In genomic region chr10:124550305-124551034, GRCh38 we compare ENCODE assay signal across 1 cellular context.
TF ChIP-seq lines count a peak whose summit lies in the region.

No MANE protein-coding gene starts in this region.

TF ChIP-seq in GM12878, 131 proteins besides CTCF, POLR2A, EP300 and RAD21 (continued from another document):
- TF ChIP-seq, protein P1, sequence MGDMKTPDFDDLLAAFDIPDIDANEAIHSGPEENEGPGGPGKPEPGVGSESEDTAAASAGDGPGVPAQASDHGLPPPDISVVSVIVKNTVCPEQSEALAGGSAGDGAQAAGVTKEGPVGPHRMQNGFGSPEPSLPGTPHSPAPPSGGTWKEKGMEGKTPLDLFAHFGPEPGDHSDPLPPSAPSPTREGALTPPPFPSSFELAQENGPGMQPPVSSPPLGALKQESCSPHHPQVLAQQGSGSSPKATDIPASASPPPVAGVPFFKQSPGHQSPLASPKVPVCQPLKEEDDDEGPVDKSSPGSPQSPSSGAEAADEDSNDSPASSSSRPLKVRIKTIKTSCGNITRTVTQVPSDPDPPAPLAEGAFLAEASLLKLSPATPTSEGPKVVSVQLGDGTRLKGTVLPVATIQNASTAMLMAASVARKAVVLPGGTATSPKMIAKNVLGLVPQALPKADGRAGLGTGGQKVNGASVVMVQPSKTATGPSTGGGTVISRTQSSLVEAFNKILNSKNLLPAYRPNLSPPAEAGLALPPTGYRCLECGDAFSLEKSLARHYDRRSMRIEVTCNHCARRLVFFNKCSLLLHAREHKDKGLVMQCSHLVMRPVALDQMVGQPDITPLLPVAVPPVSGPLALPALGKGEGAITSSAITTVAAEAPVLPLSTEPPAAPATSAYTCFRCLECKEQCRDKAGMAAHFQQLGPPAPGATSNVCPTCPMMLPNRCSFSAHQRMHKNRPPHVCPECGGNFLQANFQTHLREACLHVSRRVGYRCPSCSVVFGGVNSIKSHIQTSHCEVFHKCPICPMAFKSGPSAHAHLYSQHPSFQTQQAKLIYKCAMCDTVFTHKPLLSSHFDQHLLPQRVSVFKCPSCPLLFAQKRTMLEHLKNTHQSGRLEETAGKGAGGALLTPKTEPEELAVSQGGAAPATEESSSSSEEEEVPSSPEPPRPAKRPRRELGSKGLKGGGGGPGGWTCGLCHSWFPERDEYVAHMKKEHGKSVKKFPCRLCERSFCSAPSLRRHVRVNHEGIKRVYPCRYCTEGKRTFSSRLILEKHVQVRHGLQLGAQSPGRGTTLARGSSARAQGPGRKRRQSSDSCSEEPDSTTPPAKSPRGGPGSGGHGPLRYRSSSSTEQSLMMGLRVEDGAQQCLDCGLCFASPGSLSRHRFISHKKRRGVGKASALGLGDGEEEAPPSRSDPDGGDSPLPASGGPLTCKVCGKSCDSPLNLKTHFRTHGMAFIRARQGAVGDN (IDR thresholded peaks at IDR 0.05), result 0 out of 2 replicates have a peak, but pooled peaks have one; percentile 6
- no peak for TF ChIP-seq STAT1 (conservative IDR thresholded peaks at IDR 0.05)
- TF ChIP-seq CHD2 (IDR thresholded peaks at IDR 0.05; ENCODE audit: borderline replicate concordance, low read depth, low read length), result 0 out of 2 replicates have a peak, but pooled peaks have one; percentile 41
- TF ChIP-seq RELA (IDR thresholded peaks at IDR 0.05; ENCODE audit: borderline replicate concordance, partially characterized antibody), result no peak
- TF ChIP-seq SREBF1 (IDR thresholded peaks at IDR 0.05; ENCODE audit: low read length), result no peak
- no peak for TF ChIP-seq E4F1 (IDR thresholded peaks at IDR 0.05; ENCODE audit: borderline replicate concordance, partially characterized antibody)
- TF ChIP-seq POLR2AphosphoS2 (IDR thresholded peaks at IDR 0.05; ENCODE audit: low read depth, low read length), result no peak
- TF ChIP-seq MXI1 (IDR thresholded peaks at IDR 0.05; ENCODE audit: low read depth, low read length), result no peak
- TF ChIP-seq ZNF622 (IDR thresholded peaks at IDR 0.05), result no peak
- no peak for TF ChIP-seq TBL1XR1 (IDR thresholded peaks at IDR 0.05; ENCODE audit: low read depth, low read length)
- peak; percentile 25 to 61; a peak in 2 of 4 replicates for TF ChIP-seq BHLHE40 (IDR thresholded peaks at IDR 0.05; ENCODE audit: borderline replicate concordance in 1 of 2, low read depth in 2 of 2, low read length in 1 of 2)
- TF ChIP-seq GATAD2B (conservative IDR thresholded peaks at IDR 0.05; ENCODE audit: low read depth), result no peak
- TF ChIP-seq ZBTB40 (IDR thresholded peaks at IDR 0.05; ENCODE audit: borderline replicate concordance), result no peak
